In genomic region chr21:45308211-45309068, GRCh38 we compare ENCODE assay signal across 8 cellular contexts. TPM values are rescaled to one million over a fixed set of nuclear protein-coding genes. Genes with fewer than 3 reads are reported as not detected.
A peak's percentile ranks its signal among the peaks of the same experiment; 100 is the strongest.
DNase-seq lines count a peak whose midpoint lies in the region; FAIRE-seq and TF ChIP-seq lines count a peak whose summit lies in the region.

No MANE protein-coding gene starts in this region.

- H3K9me3 ChIP-seq in esophagus squamous epithelium (no peaks in the 10 kb centered on the region), parathyroid adenoma (ENCODE audit: control insufficient read depth, low read length) (no peaks in the 10 kb centered on the region)

- WGBS in esophagus squamous epithelium, 2 donors = 48 to 51% methylated on average over 10 to 13 of the region's 26 CpGs

- H3K4me3 ChIP-seq in esophagus squamous epithelium = no peak overlapping the region
- H3K4me3 ChIP-seq in parathyroid adenoma (ENCODE audit: low read depth, low read length) = no peak overlapping the region

- H3K4me1 ChIP-seq in esophagus squamous epithelium (peaks cover 14 to 43% (median 42%) of the 10 kb centered on the region in 3 donors), parathyroid adenoma (no peaks in the 10 kb centered on the region)

- TF ChIP-seq POLR2A in esophagus squamous epithelium (IDR thresholded peaks at IDR 0.05) = no peak

- FAIRE-seq in RCC 7860 (lab: Jason Lieb, UNC) = peak; percentile 79

- H2AFZ ChIP-seq in parathyroid adenoma = no peak overlapping the region

- intact Hi-C loops in esophagus squamous epithelium (cut with DNase I) = no loop called here

- H3K27me3 ChIP-seq in esophagus squamous epithelium (peaks cover 0 to 19% (median 0%) of the 10 kb centered on the region in 4 donors), parathyroid adenoma (ENCODE audit: control insufficient read depth, insufficient read depth, low read length) (no peaks in the 10 kb centered on the region)

- no peak overlapping the region for H3K4me2 ChIP-seq in parathyroid adenoma (ENCODE audit: low read length)

- TF ChIP-seq CTCF in esophagus squamous epithelium (IDR thresholded peaks at IDR 0.05) = no peak
- TF ChIP-seq CTCF in parathyroid adenoma (IDR thresholded peaks at IDR 0.05) = no peak

- H3K27ac ChIP-seq in esophagus squamous epithelium (peak overlapping the region; percentile 67 to 89 (median 82)), parathyroid adenoma (peak overlapping the region; percentile 79)

- no peaks in the 10 kb centered on the region for H3K79me2 ChIP-seq in parathyroid adenoma

- peak; percentile 91 for DNase-seq in GF-D8 (lab: John Stamatoyannopoulos, UW)
- peak; percentile 70 for DNase-seq in RCC 7860 (ENCODE audit: low spot score)
- DNase-seq in esophagus squamous epithelium (lab: John Stamatoyannopoulos, UW) = no peak
- no peak for DNase-seq in stimulated activated CD4-positive, alpha-beta T cell treated with anti-CD3 and anti-CD28 coated beads, Interleukin-4, amount 100 ng/mL, for 1 hour
- no peak for DNase-seq in activated CD8-positive, alpha-beta memory T cell treated with anti-CD3 and anti-CD28 coated beads for 24 hours
- no peak for DNase-seq in activated T-cell treated with anti-CD3 and anti-CD28 coated beads, Interleukin-2, amount 50 U/mL, for 1 hour
- DNase-seq in CD1c-positive myeloid dendritic cell (ENCODE audit: extremely low spot score) = no peak

- H3K36me3 ChIP-seq in esophagus squamous epithelium = no peaks in the 10 kb centered on the region
- no peaks in the 10 kb centered on the region for H3K36me3 ChIP-seq in parathyroid adenoma (ENCODE audit: control insufficient read depth, insufficient read depth, low read length)

- no peak overlapping the region for H3K9ac ChIP-seq in parathyroid adenoma

RNA-seq across cellular contexts. Expression of gene POFUT2, which starts 20.7 kb away (rescaled TPM):
- 10 to 100 TPM in 2 of 4 donors, 1 to 10 TPM in 2; 7.9 to 11.4 (median 9.4) TPM for total RNA-seq in esophagus squamous epithelium

Comparison
In these comparisons a context has a peak if more than half of its experiments do, and no peak if none do; other contexts are left out.
1. DNase-seq: peak in GF-D8 (single experiment) and RCC 7860 (single experiment); none in esophagus squamous epithelium (single experiment), stimulated activated CD4-positive, alpha-beta T cell treated with anti-CD3 and anti-CD28 coated beads, Interleukin-4, amount 100 ng/mL, for 1 hour (single experiment), activated CD8-positive, alpha-beta memory T cell treated with anti-CD3 and anti-CD28 coated beads for 24 hours (single experiment), activated T-cell treated with anti-CD3 and anti-CD28 coated beads, Interleukin-2, amount 50 U/mL, for 1 hour (single experiment) and CD1c-positive myeloid dendritic cell (single experiment).